In the genomic region with DNA sequence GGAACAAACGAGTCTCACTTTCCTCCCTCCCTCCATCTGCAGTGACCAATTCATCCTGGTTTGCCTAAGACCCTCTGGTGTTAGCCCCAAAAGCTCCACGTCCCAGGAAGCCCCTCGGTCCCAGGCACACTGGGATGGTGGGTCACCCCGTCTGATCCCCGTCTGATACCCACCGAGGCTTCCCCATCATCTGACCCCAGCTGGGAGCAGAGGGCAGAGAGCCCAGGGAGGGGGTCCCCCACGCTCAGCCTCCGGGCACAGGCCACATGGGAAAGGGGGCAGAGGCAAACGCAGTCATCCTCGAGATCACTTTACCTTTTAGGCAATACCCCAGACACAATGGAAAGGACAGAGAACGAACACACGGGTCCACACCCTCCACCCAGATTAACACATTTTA, we compare ENCODE assay signal across 1 cellular context.
TF ChIP-seq lines count a peak whose summit lies in the region.

No MANE protein-coding gene starts in this region.

TF ChIP-seq in GM23338, 12 proteins besides CTCF, POLR2A, EP300 and RAD21 (continued from another document):
- TF ChIP-seq ZNF462 (CRISPR knock-in tag; IDR thresholded peaks at IDR 0.05) (no peak), EZH2 (IDR thresholded peaks at IDR 0.05; ENCODE audit: low read depth, unreplicated experiment) (no peak), ZNF331 (CRISPR knock-in tag; IDR thresholded peaks at IDR 0.05; ENCODE audit: low read depth) (no peak)
